Comparison of ENCODE assay signal across 8 cellular contexts in the genomic region with DNA sequence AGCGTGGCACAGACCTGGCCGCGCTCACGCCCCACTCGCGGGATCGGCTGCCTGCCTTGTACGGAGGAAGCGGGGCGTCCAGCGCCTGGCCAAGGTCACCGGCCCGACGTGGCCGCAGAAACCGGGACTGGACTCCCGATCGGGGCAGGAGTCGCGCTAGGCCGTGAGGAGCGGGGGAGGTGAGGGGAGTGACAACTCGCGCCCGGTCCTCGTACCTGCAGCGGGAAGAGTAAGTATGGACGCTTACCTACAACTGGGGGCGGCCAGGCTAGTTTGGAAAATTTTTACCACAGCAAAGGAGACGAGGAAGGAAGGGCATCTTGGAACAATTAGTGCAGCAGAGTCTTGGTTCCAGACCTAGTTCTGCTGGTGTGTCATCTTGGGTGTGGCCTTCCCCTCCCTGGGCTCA. TPM values are rescaled to one million over a fixed set of nuclear protein-coding genes. Genes with fewer than 3 reads are reported as not detected.
DNase-seq lines count a peak whose midpoint lies in the region; ATAC-seq, FAIRE-seq and TF ChIP-seq lines count a peak whose summit lies in the region.

No MANE protein-coding gene starts in this region.

- no peak for FAIRE-seq in H1 (lab: Jason Lieb, UNC)
- FAIRE-seq in urothelium cell line (lab: Jason Lieb, UNC) = no peak

- H3K36me3 ChIP-seq in H1 (ENCODE audit: control insufficient read depth in 2 of 4, insufficient read depth in 4 of 4, low read length in 3 of 4) = no peaks in the 10 kb centered on the region

- peak overlapping the region; percentile 69 to 95 (median 78) for H3K4me3 ChIP-seq in H1 (ENCODE audit: extremely low read depth in 1 of 4, insufficient read depth in 2 of 4, low read depth in 3 of 4, low read length in 4 of 4)

- no peak overlapping the region; the same call in 1 of the 2 replicates for H3K18ac ChIP-seq in H1 (ENCODE audit: extremely low read depth, low read length)

- no peak overlapping the region for H4K8ac ChIP-seq in H1 (ENCODE audit: extremely low read depth, insufficient read depth, low read length)

- H3K4ac ChIP-seq in H1 (replicated peaks; ENCODE audit: insufficient read length, low read depth, low read length) = no peak overlapping the region

- peaks cover 10 to 50% of the 10 kb centered on the region in 2 experiments; a peak in 3 of 4 replicates for H3K79me2 ChIP-seq in H1 (ENCODE audit: control insufficient read depth in 1 of 2, insufficient read depth in 2 of 2, low read length in 2 of 2)

- no peak overlapping the region for H4K5ac ChIP-seq in H1 (ENCODE audit: insufficient read length, low read depth, low read length)

- TF ChIP-seq CTCF in H1 (IDR thresholded peaks at IDR 0.05; ENCODE audit: control extremely low read depth in 1 of 3, insufficient read depth in 1 of 3, low read depth in 1 of 3, low read length in 3 of 3) = no peak

- TF ChIP-seq POLR2A in H1 (IDR thresholded peaks at IDR 0.05; ENCODE audit: control extremely low read depth in 1 of 2, low read depth in 2 of 2, low read length in 2 of 2) = no peak

- no peak for TF ChIP-seq RAD21 in H1 (IDR thresholded peaks at IDR 0.05 in 1 of 2, conservative IDR thresholded peaks at IDR 0.05 in 1 of 2; ENCODE audit: low read depth in 2 of 2, low read length in 2 of 2)

- H2AFZ ChIP-seq in H1 (ENCODE audit: low read length) = no peak overlapping the region

- CTCF ChIA-PET in H1 (lab: Charles Lee; ENCODE audit: partially characterized antibody) = no interaction called here

- peaks cover 20% of the 10 kb centered on the region for H3K79me1 ChIP-seq in H1 (ENCODE audit: low read depth, low read length)

- no peak overlapping the region for H4K91ac ChIP-seq in H1 (replicated peaks; ENCODE audit: insufficient read length, low read length)

- no peak overlapping the region for H3K23ac ChIP-seq in H1 (ENCODE audit: insufficient read length)

- no peak for ATAC-seq in HG03521 (IDR thresholded peaks at IDR 0.05; ENCODE audit: unreplicated experiment)

- no peak overlapping the region for H3K56ac ChIP-seq in H1 (replicated peaks; ENCODE audit: insufficient read length, low read depth, low read length)

- H3K27ac ChIP-seq in H1 (ENCODE audit: low read depth, low read length) = no peak overlapping the region

- peak; percentile 8 for DNase-seq in activated naive CD4-positive, alpha-beta T cell treated with Interleukin-2 at 50 U/mL for 16 hours
- no peak for DNase-seq in activated naive CD4-positive, alpha-beta T cell (lab: John Stamatoyannopoulos, UW)
- peak; percentile 20 for DNase-seq in SW480 (ENCODE audit: low spot score)
- peak in 1 of 2 experiments; percentile 55 for DNase-seq in H1 (ENCODE audit: low read depth in 1 of 2, low spot score in 2 of 2)
- peak; percentile 16 for DNase-seq in midbrain (lab: John Stamatoyannopoulos, UW)
- DNase-seq in urothelium cell line (ENCODE audit: low spot score) = peak; percentile 26
- DNase-seq in NCI-H1436 (lab: John Stamatoyannopoulos, UW) = no peak

- H2BK20ac ChIP-seq in H1 (ENCODE audit: low read length) = no peak overlapping the region

- no peak overlapping the region for H2BK12ac ChIP-seq in H1 (ENCODE audit: low read depth, low read length)

- no peak overlapping the region for H2BK120ac ChIP-seq in H1 (replicated peaks; ENCODE audit: low read depth, low read length)

- peak overlapping the region; percentile 49 to 68 (median 58); a peak in 6 of 7 replicates for H3K9ac ChIP-seq in H1 (replicated peaks in 1 of 4; ENCODE audit: extremely low read depth in 1 of 4, low read depth in 3 of 4, low read length in 3 of 4)

- no peak for TF ChIP-seq EP300 in H1 (IDR thresholded peaks at IDR 0.05; ENCODE audit: borderline replicate concordance in 1 of 2, low read depth in 2 of 2, low read length in 2 of 2)

- no peak overlapping the region for H2AK5ac ChIP-seq in H1 (ENCODE audit: low read depth, low read length)

- H3K4me2 ChIP-seq in H1 (ENCODE audit: insufficient read depth in 1 of 2, low read depth in 2 of 2, low read length in 2 of 2) = peak overlapping the region; percentile 84 to 85

- POLR2A ChIA-PET in H1 (lab: Charles Lee; ENCODE audit: partially characterized antibody) = interaction anchor here (0.9 kb wide), 1 partner anchor 12 kb away, joined by 3 read pairs; no protein-coding TSS in a partner anchor

- no peak overlapping the region for H2BK15ac ChIP-seq in H1 (ENCODE audit: low read length)

- no peaks in the 10 kb centered on the region for H3K27me3 ChIP-seq in H1 (replicated peaks in 1 of 4; ENCODE audit: control insufficient read depth in 3 of 4, extremely low read depth in 1 of 4, insufficient read depth in 3 of 4, low read length in 3 of 4)

- H3K9me3 ChIP-seq in H1 (ENCODE audit: insufficient read depth in 2 of 2, low read depth in 1 of 2, low read length in 1 of 2) = no peaks in the 10 kb centered on the region

- no peak overlapping the region for H3K14ac ChIP-seq in H1 (ENCODE audit: insufficient read length)

- peaks cover 10 to 18% of the 10 kb centered on the region in 2 experiments for H4K20me1 ChIP-seq in H1 (replicated peaks in 1 of 2; ENCODE audit: control insufficient read depth in 1 of 2, insufficient read depth in 2 of 2, low read length in 2 of 2)

- H3K23me2 ChIP-seq in H1 (ENCODE audit: low read depth, low read length) = peaks cover 12% of the 10 kb centered on the region; the same call in 1 of the 2 replicates

- peaks cover 0 to 15% (median 5%) of the 10 kb centered on the region in 4 experiments; a peak in 5 of 7 replicates for H3K4me1 ChIP-seq in H1 (replicated peaks in 1 of 4; ENCODE audit: control insufficient read depth in 3 of 4, insufficient read depth in 4 of 4, low read length in 3 of 4)

- WGBS in H1 (ENCODE audit: extremely low coverage in 1 of 2, insufficient coverage in 1 of 2, insufficient read length in 1 of 2, insufficient replicate concordance in 2 of 2, low coverage in 1 of 2, low lambda C conversion rate in 2 of 2, missing lambda C conversion rate in 1 of 2), 2 experiments = 3% methylated on average over 20 of the region's 30 CpGs; no CpG with 5 or more reads in 1 of the 2 experiments

- H2BK5ac ChIP-seq in H1 (ENCODE audit: low read depth, low read length) = no peak overlapping the region

TF ChIP-seq in H1, 55 proteins besides CTCF, POLR2A, EP300 and RAD21:
- TF ChIP-seq TEAD4 (IDR thresholded peaks at IDR 0.05; ENCODE audit: low read depth, low read length) (no peak), SP4 (IDR thresholded peaks at IDR 0.05; ENCODE audit: low read length) (no peak), EGR1 (IDR thresholded peaks at IDR 0.05; ENCODE audit: borderline replicate concordance, low read depth, low read length) (no peak), BCL11A (IDR thresholded peaks at IDR 0.05; ENCODE audit: low read depth in 2 of 2, low read length in 2 of 2) (no peak), NANOG (IDR thresholded peaks at IDR 0.05; ENCODE audit: insufficient read depth, low read depth, low read length, poor library complexity, severe bottlenecking) (no peak), KDM4A (IDR thresholded peaks at IDR 0.05; ENCODE audit: low read depth, low read length, severe bottlenecking) (peak; percentile 81), ATF3 (IDR thresholded peaks at IDR 0.05; ENCODE audit: insufficient read depth, low read depth, low read length) (no peak)

RNA-seq across cellular contexts. Expression of gene UBE2F, which starts 0.7 kb away (rescaled TPM):
- total RNA-seq in H1 (2021; fragmentation: NEBNext Ultra II Directional; extraction: Animal tissue kit (Norgen Biotek cat#: 25700)) = 59.8 and 61.9 TPM in 2 replicates
- polyA plus RNA-seq in H1 (2011; rRNA removed) = 43.3 and 48.4 TPM in 2 replicates
- 53.0 TPM for polyA plus RNA-seq in H1 (2011; cell fraction: cytosol; rRNA removed)
- 14.5 TPM for polyA plus RNA-seq in H1 (2011; cell fraction: nucleus; rRNA removed)
- polyA plus RNA-seq in H1 (2012, experiment 1 of 2) = 49.4 to 67.6 TPM (median 53.8 TPM) in 4 replicates
- 27.7 TPM for polyA plus RNA-seq in H1 (2012, experiment 2 of 2)
- polyA plus RNA-seq in H1 (2013, experiment 1 of 2) = 37.6 TPM
- 39.2 TPM for polyA plus RNA-seq in H1 (2013, experiment 2 of 2)
- 15.2 and 25.1 TPM in 2 replicates for polyA minus RNA-seq in H1 (2011; rRNA and poly(A)+ RNA removed)
- polyA minus RNA-seq in H1 (2011; cell fraction: cytosol; rRNA and poly(A)+ RNA removed) = 26.3 TPM
- 26.5 TPM for polyA minus RNA-seq in H1 (2011; cell fraction: nucleus; rRNA and poly(A)+ RNA removed)

Comparison
In these comparisons a context has a peak if more than half of its experiments do, and no peak if none do; other contexts are left out.
1. DNase-seq: peak in activated naive CD4-positive, alpha-beta T cell treated with Interleukin-2 at 50 U/mL for 16 hours (single experiment), SW480 (single experiment), midbrain (single experiment) and urothelium cell line (single experiment); none in activated naive CD4-positive, alpha-beta T cell (0 of 4) and NCI-H1436 (single experiment).